25 cellular contexts compared by ENCODE assay signal in the genomic region with DNA sequence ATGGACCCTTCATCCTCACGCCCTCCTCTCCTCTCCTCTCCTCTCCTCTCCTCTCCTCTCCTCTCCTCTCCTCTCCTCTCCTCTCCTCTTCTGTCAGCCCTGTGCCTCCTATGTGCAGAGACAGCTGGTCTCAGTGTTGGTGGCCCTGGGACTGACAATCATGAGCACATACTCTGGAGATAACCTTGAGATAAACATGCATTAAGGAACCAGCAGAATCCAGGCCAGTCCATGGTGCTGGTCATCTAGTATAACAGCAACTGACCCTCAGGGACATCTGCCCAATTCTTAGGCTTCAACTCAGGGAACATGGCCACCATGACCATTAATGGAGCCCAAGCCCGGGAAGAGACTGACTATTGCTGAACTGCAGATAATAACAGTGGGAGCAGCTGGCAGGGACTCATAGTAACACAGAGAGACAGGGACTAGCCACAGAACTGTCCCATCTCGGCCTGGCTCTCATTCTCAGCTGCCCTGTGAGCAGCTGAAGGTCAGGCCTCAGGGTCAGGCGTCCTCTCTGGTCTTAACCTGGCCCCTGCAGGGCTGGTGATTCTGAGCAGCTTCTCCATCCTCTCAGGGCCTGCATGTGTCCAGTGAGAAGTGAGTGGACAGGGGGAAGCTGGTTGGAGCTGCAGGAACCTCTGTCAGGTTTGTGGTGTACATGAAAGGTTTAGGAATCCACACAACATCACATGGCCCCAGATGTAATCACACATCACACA. TPM values are rescaled to one million over a fixed set of nuclear protein-coding genes. Genes with fewer than 3 reads are reported as not detected.
"Had no signal": no experiment of that assay in that cellular context is flagged by ENCODE, and none has a peak within 500 bp of the region (broad histone marks: within the 10 kb centered on the region; RNA-seq: fewer than 3 reads in every experiment).

No MANE protein-coding gene starts in this region.

- H3K4me1 Mint-ChIP-seq: natural killer cell, neural crest cell had no signal

- DNase-seq: effector CD8-positive, alpha-beta T cell; foreskin melanocyte; heart left ventricle; hippocampal formation; left colon; left ventricle myocardium superior; mesenchymal stem cell; natural killer cell; nucleus accumbens; right lobe of liver; stimulated activated naive CD4-positive, alpha-beta T cell treated with Interleukin-2 at 50 U/mL for 16 hours; trophoblast cell had no signal

- H3K9me3 ChIP-seq: heart left ventricle, prostate gland, right lobe of liver had no signal

- H3K9me3 Mint-ChIP-seq: natural killer cell, neural crest cell had no signal

- H3K4me1 ChIP-seq: parathyroid adenoma, prostate gland had no signal

- H2AFZ ChIP-seq: parathyroid adenoma had no signal

- H3K36me3 ChIP-seq: heart left ventricle, prostate gland, right lobe of liver had no signal

- ATAC-seq: heart left ventricle, left colon, left ventricle myocardium superior, natural killer cell, right lobe of liver had no signal

- H3K9ac ChIP-seq: parathyroid adenoma had no signal

- H3K27ac Mint-ChIP-seq: natural killer cell had no signal

- H3K27ac ChIP-seq: coronary artery, heart left ventricle, parathyroid adenoma, prostate gland, right lobe of liver, skin epidermis had no signal

- H3K79me2 ChIP-seq: parathyroid adenoma had no signal

- H3K27me3 ChIP-seq: heart left ventricle, right lobe of liver had no signal

- H3K4me3 Mint-ChIP-seq: natural killer cell, neural crest cell had no signal

- H3K4me3 ChIP-seq: coronary artery, heart left ventricle, lung, prostate gland, right lobe of liver, skin epidermis had no signal

- H3K36me3 Mint-ChIP-seq: natural killer cell had no signal

RNA-seq across cellular contexts. Expression of a gene that starts 45.4 kb away (rescaled TPM):
- total RNA-seq: cerebellum, dermis microvascular lymphatic vessel endothelial cell, heart left ventricle, kidney epithelial cell, left ventricle myocardium superior, mononuclear cell, natural killer cell, neural crest cell, renal cortical epithelial cell, right lobe of liver, urinary bladder had no signal
- polyA plus RNA-seq: esophagus, heart left ventricle, urinary bladder had no signal
